21 cellular contexts compared by ENCODE assay signal in the genomic region with DNA sequence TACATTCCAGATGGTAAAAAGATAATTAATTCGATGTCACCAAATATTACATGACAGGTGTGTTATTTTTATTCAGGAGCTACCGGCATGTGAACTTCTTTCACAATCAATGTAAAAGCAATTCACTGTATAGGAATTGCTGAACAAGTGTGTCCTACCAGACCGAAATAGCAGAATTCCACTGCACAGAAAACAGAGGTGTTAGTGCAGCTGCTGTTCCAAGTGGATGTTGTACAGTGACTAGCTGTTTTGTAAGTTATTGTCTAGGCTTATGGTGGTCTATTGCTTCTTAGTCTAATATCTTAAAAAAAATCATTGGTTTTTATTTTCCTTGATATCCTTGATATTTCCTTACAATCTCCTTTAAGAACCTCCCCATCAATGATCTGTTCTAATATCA.
"Had no signal": no experiment of that assay in that cellular context is flagged by ENCODE, and none has a peak within 500 bp of the region (broad histone marks: within the 10 kb centered on the region; RNA-seq: fewer than 3 reads in every experiment).

No MANE protein-coding gene starts in this region.

- DNase-seq: activated CD4-positive, alpha-beta memory T cell treated with anti-CD3 and anti-CD28 coated beads, Interleukin-2, amount 10 ng/mL, durations not matched to agents 7 days and 5 days; activated CD4-positive, alpha-beta T cell treated with anti-CD3 and anti-CD28 coated beads for 1 hour; activated CD4-positive, alpha-beta T cell treated with anti-CD3 and anti-CD28 coated beads for 48 hours; activated CD4-positive, CD25-positive, alpha-beta regulatory T cell; activated CD8-positive, alpha-beta memory T cell treated with anti-CD3 and anti-CD28 coated beads for 24 hours; activated CD8-positive, alpha-beta memory T cell treated with anti-CD3 and anti-CD28 coated beads, Interleukin-2, amount 10 ng/mL, durations not matched to agents 7 days and 5 days; activated CD8-positive, alpha-beta memory T cell treated with anti-CD3 and anti-CD28 coated beads, Interleukin-2, amount 50 U/mL, for 48 hours; activated effector memory CD4-positive, alpha-beta T cell treated with Interleukin-2 at 50 U/mL for 16 hours; activated naive CD4-positive, alpha-beta T cell treated with anti-CD3 and anti-CD28 coated beads, Interleukin-2, amount 10 ng/mL, durations not matched to agents 7 days and 5 days; activated naive CD8-positive, alpha-beta T cell treated with anti-CD3 and anti-CD28 coated beads, Interleukin-2, amount 50 U/mL, for 24 hours; activated T-cell treated with anti-CD3 and anti-CD28 coated beads, Interleukin-2, amount 50 U/mL, for 48 hours; NCI-H1417 treated with DMSO at 0.1 percent for 48 hours; NCI-H2081; NCI-H526 treated with DMSO at 0.1 percent for 48 hours; NK-92 treated with Interleukin-12 subunit alpha and Interleukin-12 subunit beta, amount 100 ng/mL, for 24 hours; PC-3; Peyer's patch; RPMI8226; SIG-M5; WERI-Rb-1 had no signal

- H3K36me3 ChIP-seq: brain microvascular endothelial cell, Peyer's patch, WERI-Rb-1 had no signal

- H3K27ac ChIP-seq: brain microvascular endothelial cell, Peyer's patch, WERI-Rb-1 had no signal

- H3K4me3 ChIP-seq: Peyer's patch had no signal

- H3K4me1 ChIP-seq: Peyer's patch had no signal

- H3K9me3 ChIP-seq: Peyer's patch had no signal

- H3K27me3 ChIP-seq: brain microvascular endothelial cell, Peyer's patch had no signal
